27 cellular contexts compared by ENCODE assay signal in genomic region chr14:28807518-28807917, GRCh38. TPM values are rescaled to one million over a fixed set of nuclear protein-coding genes. Genes with fewer than 3 reads are reported as not detected.
"Had no signal": no experiment of that assay in that cellular context is flagged by ENCODE, and none has a peak within 500 bp of the region (broad histone marks: within the 10 kb centered on the region; RNA-seq: fewer than 3 reads in every experiment).

No MANE protein-coding gene starts in this region.

- H3K4me3 ChIP-seq: PC-9, Peyer's patch, SJSA1, SK-N-MC had no signal

- H3K4me2 ChIP-seq: KMS-11, PC-9 had no signal

- H3K4me1 Mint-ChIP-seq: T-cell had no signal

- H3K9me3 ChIP-seq: Peyer's patch, SJSA1 had no signal

- H3K36me3 ChIP-seq: Peyer's patch, SJSA1 had no signal

- H3K27ac Mint-ChIP-seq: T-cell had no signal

- H2AFZ ChIP-seq: PC-9 had no signal

- H3K4me1 ChIP-seq: Peyer's patch, SJSA1 had no signal

- H3K9ac ChIP-seq: KMS-11 had no signal

- H3K27me3 Mint-ChIP-seq: T-cell had no signal

- H3K27me3 ChIP-seq: Peyer's patch, SJSA1 had no signal

- DNase-seq: Kasumi-1; MM.1S; NCI-H1092 treated with DMSO at 0.1 percent for 48 hours; NCI-H1436; NCI-H187; NCI-H2029; NCI-H2081 treated with DMSO at 0.1 percent for 48 hours; NCI-H2171; NCI-H226; NCI-H446; NCI-H510A; NCI-H524 treated with DMSO at 0.1 percent for 48 hours; NCI-H69; NCI-H774; NK-92 treated with Interleukin-12 subunit alpha and Interleukin-12 subunit beta, amount 100 ng/mL, for 24 hours; OCI-M1; PC-9; Peyer's patch; SHP77 treated with DMSO at 0.1 percent for 48 hours; SW 1271; T-cell had no signal

- H3K27ac ChIP-seq: HL-60, KMS-11, PC-9, Peyer's patch, SJSA1, SK-N-MC had no signal

- H3K4me3 Mint-ChIP-seq: T-cell had no signal

- ATAC-seq: Right ventricle myocardium inferior, T-cell had no signal

RNA-seq across cellular contexts. Expression of gene FOXG1, which starts 40.9 kb away (rescaled TPM):
- total RNA-seq: PC-9, Peyer's patch, Right ventricle myocardium inferior, RPMI7951, SJSA1, T-cell had no signal
